Comparison of ENCODE assay signal across 12 cellular contexts in genomic region chr4:143355540-143356217, GRCh38. TPM values are rescaled to one million over a fixed set of nuclear protein-coding genes. Genes with fewer than 3 reads are reported as not detected.
A peak's percentile ranks its signal among the peaks of the same experiment; 100 is the strongest.
DNase-seq lines count a peak whose midpoint lies in the region; ATAC-seq and TF ChIP-seq lines count a peak whose summit lies in the region.
"Had no signal": no experiment of that assay in that cellular context is flagged by ENCODE, and none has a peak within 500 bp of the region (broad histone marks: within the 10 kb centered on the region; RNA-seq: fewer than 3 reads in every experiment).

No MANE protein-coding gene starts in this region.

- DNase-seq in Right ventricle myocardium superior (no peak), Right ventricle myocardium inferior (ENCODE audit: missing footprints) (no peak), chondrocyte (ENCODE audit: low spot score) (no peak), uterus (no peak), RKO (ENCODE audit: low spot score) (no peak), activated T-cell treated with anti-CD3 and anti-CD28 coated beads for 4 hours (no peak)
- no peak for DNase-seq in stimulated activated naive CD4-positive, alpha-beta T cell treated with Interleukin-2 at 50 U/mL for 16 hours (lab: John Stamatoyannopoulos, UW)
- DNase-seq: activated CD4-positive, alpha-beta T cell treated with anti-CD3 and anti-CD28 coated beads, Interleukin-2, amount 10 ng/mL, durations not matched to agents 24 days and 14 days; HFFc6; KBM-7; stimulated activated CD4-positive, alpha-beta T cell treated with anti-CD3 and anti-CD28 coated beads, Interleukin-1b, Interleukin-23, amount 100 ng/mL, for 48 hours had no signal

- no peaks in the 10 kb centered on the region for H3K9me3 Mint-ChIP-seq in chondrocyte (ENCODE audit: low read depth)
- H3K9me3 Mint-ChIP-seq: HFFc6 had no signal

- H3K4me1 ChIP-seq in mesodermal cell (ENCODE audit: control insufficient read depth, insufficient read depth, low read length, poor library complexity, severe bottlenecking): peaks cover 42% of the 10 kb centered on the region
- H3K4me1 ChIP-seq in uterus: peaks cover 35 to 43% of the 10 kb centered on the region in 2 donors

- ATAC-seq in Right ventricle myocardium superior (ENCODE audit: poor library complexity) (peak; percentile 13), Right ventricle myocardium inferior (no peak)

- H3K4me3 Mint-ChIP-seq in chondrocyte (ENCODE audit: unreplicated experiment): peak overlapping the region; percentile 40
- H3K4me3 Mint-ChIP-seq: activated CD4-positive, alpha-beta T cell treated with anti-CD3 and anti-CD28 coated beads, Interleukin-2, amount 10 ng/mL, durations not matched to agents 24 days and 14 days; HFFc6 had no signal

- no peak for TF ChIP-seq CTCF in chondrocyte (IDR thresholded peaks at IDR 0.05)
- TF ChIP-seq CTCF in uterus (IDR thresholded peaks at IDR 0.05): no peak

- H3K27me3 Mint-ChIP-seq in chondrocyte (ENCODE audit: low read depth): no peaks in the 10 kb centered on the region

- TF ChIP-seq POLR2A in uterus (IDR thresholded peaks at IDR 0.05): no peak

- H3K36me3 ChIP-seq in mesodermal cell (ENCODE audit: control insufficient read depth, insufficient read depth, low read length) (no peaks in the 10 kb centered on the region), uterus (no peaks in the 10 kb centered on the region)

- H3K4me3 ChIP-seq in mesodermal cell (ENCODE audit: extremely low read depth, insufficient read depth, low read length, poor library complexity, severe bottlenecking) (no peak overlapping the region), uterus (no peak overlapping the region)

- no peaks in the 10 kb centered on the region for H3K36me3 Mint-ChIP-seq in chondrocyte (ENCODE audit: low read depth)

- intact Hi-C loops in Right ventricle myocardium superior (cut with DNase I) (no loop called here), Right ventricle myocardium inferior (cut with DNase I) (loop anchor here (5.0 kb wide), 1 partner anchor 42 kb away; no protein-coding TSS in a partner anchor), uterus (cut with DNase I; ENCODE audit: low total_unique reads) (no loop called here)

- H3K27ac ChIP-seq in mesodermal cell (ENCODE audit: low read depth, low read length, severe bottlenecking) (peak overlapping the region; percentile 54), uterus (peak overlapping the region; percentile 60 to 76)

- H3K4me1 Mint-ChIP-seq in chondrocyte (ENCODE audit: low read depth): peaks cover 84% of the 10 kb centered on the region

- 31 to 77% methylated on average over 4 of the region's 6 CpGs for WGBS in mesodermal cell (ENCODE audit: insufficient coverage in 2 of 2), 2 experiments

- H3K27ac Mint-ChIP-seq in chondrocyte (ENCODE audit: unreplicated experiment): peak overlapping the region; percentile 92
- H3K27ac Mint-ChIP-seq: activated CD4-positive, alpha-beta T cell treated with anti-CD3 and anti-CD28 coated beads, Interleukin-2, amount 10 ng/mL, durations not matched to agents 24 days and 14 days; HFFc6 had no signal

- H3K9me3 ChIP-seq in mesodermal cell (ENCODE audit: control insufficient read depth, low read length): no peaks in the 10 kb centered on the region
- H3K9me3 ChIP-seq in uterus: no peaks in the 10 kb centered on the region

- no peaks in the 10 kb centered on the region for H3K27me3 ChIP-seq in uterus

RNA-seq across cellular contexts. Expression of gene GAB1, which starts 19.0 kb away (rescaled TPM):
- total RNA-seq in Right ventricle myocardium superior: 72.5 TPM
- 77.4 TPM for total RNA-seq in Right ventricle myocardium inferior
- 30.1 to 52.2 TPM (median 33.2 TPM) in 3 replicates for total RNA-seq in chondrocyte
- 31.7 TPM for polyA plus RNA-seq in mesodermal cell (2013, experiment 1 of 2)
- polyA plus RNA-seq in mesodermal cell (2013, experiment 2 of 2): 27.5 TPM
- 10 to 100 TPM; 50.4 to 65.3 (median 63.7) TPM for total RNA-seq in uterus
